ENCODE assay signal across 20 cellular contexts in genomic region chr12:3106564-3106963, GRCh38. TPM values are rescaled to one million over a fixed set of nuclear protein-coding genes. Genes with fewer than 3 reads are reported as not detected.
A peak's percentile ranks its signal among the peaks of the same experiment; 100 is the strongest.
DNase-seq lines count a peak whose midpoint lies in the region; FAIRE-seq and TF ChIP-seq lines count a peak whose summit lies in the region.
"Had no signal": no experiment of that assay in that cellular context is flagged by ENCODE, and none has a peak within 500 bp of the region (broad histone marks: within the 10 kb centered on the region; RNA-seq: fewer than 3 reads in every experiment).

No MANE protein-coding gene starts in this region.

- H3K36me3 ChIP-seq in smooth muscle cell (ENCODE audit: low read depth) (no peaks in the 10 kb centered on the region), tibial nerve (no peaks in the 10 kb centered on the region)
- H3K36me3 ChIP-seq: breast epithelium, thyroid gland had no signal

- no peak for TF ChIP-seq EP300 in tibial nerve (IDR thresholded peaks at IDR 0.05)

- TF ChIP-seq POLR2A in tibial nerve (IDR thresholded peaks at IDR 0.05), result no peak

- H3K4me3 ChIP-seq in smooth muscle cell (no peak overlapping the region), tibial nerve (no peak overlapping the region)
- H3K4me3 ChIP-seq: breast epithelium, thyroid gland had no signal

- DNase-seq in NCI-H2107 treated with DMSO at 0.1 percent for 48 hours (lab: John Stamatoyannopoulos, UW; ENCODE audit: unreplicated experiment) (peak; percentile 60), NCI-H2107 (lab: John Stamatoyannopoulos, UW) (no peak), RCC 7860 (ENCODE audit: low spot score) (peak; percentile 8), kidney tubule cell (ENCODE audit: low spot score) (peak; percentile 25), smooth muscle cell (lab: John Stamatoyannopoulos, UW; ENCODE audit: unreplicated experiment) (no peak), SW480 (ENCODE audit: low spot score) (no peak), HuH-7.5 (ENCODE audit: low spot score) (no peak), tibial nerve (ENCODE audit: low spot score in 2 of 2) (no peak)
- DNase-seq: activated CD4-positive, alpha-beta T cell treated with anti-CD3 and anti-CD28 coated beads for 4 hours; activated naive CD8-positive, alpha-beta T cell treated with anti-CD3 and anti-CD28 coated beads, Interleukin-2, amount 10 ng/mL, durations not matched to agents 7 days and 5 days; cortex of kidney; DMS153; NCI-H1436; occipital lobe; stimulated activated naive B cell treated with anti-CD40 and anti-IgM and Interleukin-4, amounts not matched to agents 10 μg/mL and 1 μg/mL and 100 μg/mL, for 72 hours had no signal

- peak overlapping the region; percentile 68 for H3K4me2 ChIP-seq in smooth muscle cell

- TF ChIP-seq CTCF in smooth muscle cell (IDR thresholded peaks at IDR 0.05; ENCODE audit: borderline replicate concordance, insufficient read depth, poor library complexity, severe bottlenecking), result no peak
- TF ChIP-seq CTCF in tibial nerve (IDR thresholded peaks at IDR 0.05), result no peak

- peaks cover 22% of the 10 kb centered on the region for H4K20me1 ChIP-seq in smooth muscle cell (ENCODE audit: low read depth)

- H3K9me3 ChIP-seq in smooth muscle cell (replicated peaks; ENCODE audit: low read depth), result no peaks in the 10 kb centered on the region
- no peaks in the 10 kb centered on the region for H3K9me3 ChIP-seq in tibial nerve
- H3K9me3 ChIP-seq: breast epithelium, thyroid gland had no signal

- FAIRE-seq in RCC 7860 (lab: Jason Lieb, UNC), result no peak
- FAIRE-seq: GM12891, islet of Langerhans had no signal

- H2AFZ ChIP-seq in smooth muscle cell (ENCODE audit: low read depth), result no peak overlapping the region

- WGBS in smooth muscle cell (ENCODE audit: low lambda C conversion rate), result 79% methylated on average over 7 of the region's 7 CpGs
- WGBS in tibial nerve, 2 donors, result 57 to 65% methylated on average over 7 of the region's 7 CpGs

- no peak overlapping the region for H3K9ac ChIP-seq in smooth muscle cell (ENCODE audit: low read depth)

- peaks cover 39% of the 10 kb centered on the region for H3K4me1 ChIP-seq in smooth muscle cell (ENCODE audit: low read depth)
- H3K4me1 ChIP-seq in tibial nerve, result peaks cover 0 to 62% (median 12%) of the 10 kb centered on the region in 4 donors

- peaks cover under 1% of the 10 kb centered on the region for H3K79me2 ChIP-seq in smooth muscle cell (ENCODE audit: low read depth)

- H3F3A ChIP-seq in smooth muscle cell (ENCODE audit: low read depth), result peaks cover 26% of the 10 kb centered on the region

- H3K27ac ChIP-seq in smooth muscle cell (ENCODE audit: low read depth) (peak overlapping the region; percentile 87), tibial nerve (no peak overlapping the region)
- H3K27ac ChIP-seq: C4-2B, thyroid gland had no signal

- H3K27me3 ChIP-seq in smooth muscle cell (ENCODE audit: low read depth) (no peaks in the 10 kb centered on the region), tibial nerve (no peaks in the 10 kb centered on the region)
- H3K27me3 ChIP-seq: breast epithelium, thyroid gland had no signal

RNA-seq across cellular contexts. Expression of gene TSPAN9, which starts 29.4 kb away (rescaled TPM):
- total RNA-seq in smooth muscle cell (29.8 and 46.9 TPM in 2 replicates), tibial nerve (10 to 100 TPM; 15.7 to 32.6 (median 26.2) TPM)
- polyA plus RNA-seq in smooth muscle cell, result 14.4 and 17.7 TPM in 2 replicates

Comparison
In these comparisons a context has a peak if more than half of its experiments do, and no peak if none do; other contexts are left out.
1. DNase-seq: peak in NCI-H2107 treated with DMSO at 0.1 percent for 48 hours (single experiment), RCC 7860 (single experiment) and kidney tubule cell (single experiment); none in NCI-H2107 (single experiment), smooth muscle cell (single experiment), SW480 (single experiment), HuH-7.5 (single experiment) and tibial nerve (0 of 2).